Comparison of ENCODE assay signal across 15 cellular contexts in genomic region chr11:113163291-113164030, GRCh38.
DNase-seq lines count a peak whose midpoint lies in the region; FAIRE-seq and TF ChIP-seq lines count a peak whose summit lies in the region.
"Had no signal": no experiment of that assay in that cellular context is flagged by ENCODE, and none has a peak within 500 bp of the region (broad histone marks: within the 10 kb centered on the region; RNA-seq: fewer than 3 reads in every experiment).

No MANE protein-coding gene starts in this region.

- no peak overlapping the region for H3K4me3 ChIP-seq in H1 (ENCODE audit: extremely low read depth in 1 of 4, insufficient read depth in 2 of 4, low read depth in 3 of 4, low read length in 4 of 4)

- no peaks in the 10 kb centered on the region for H3K9me3 ChIP-seq in H1 (ENCODE audit: insufficient read depth in 2 of 2, low read depth in 1 of 2, low read length in 1 of 2)

- TF ChIP-seq CTCF in H1 (IDR thresholded peaks at IDR 0.05; ENCODE audit: control extremely low read depth in 1 of 3, insufficient read depth in 1 of 3, low read depth in 1 of 3, low read length in 3 of 3), result peak in 1 of 3 experiments; percentile 36; a peak in 1 of 4 replicates

- H2BK120ac ChIP-seq in H1 (replicated peaks; ENCODE audit: low read depth, low read length), result no peak overlapping the region

- TF ChIP-seq POLR2A in H1 (IDR thresholded peaks at IDR 0.05; ENCODE audit: control extremely low read depth in 1 of 2, low read depth in 2 of 2, low read length in 2 of 2), result no peak
- no peak for TF ChIP-seq POLR2A in erythroblast (IDR thresholded peaks at IDR 0.05; ENCODE audit: low read length)

- DNase-seq in M059J (ENCODE audit: low read depth) (peak; percentile 2), H1 (ENCODE audit: low read depth in 1 of 2, low spot score in 2 of 2) (no peak), left kidney (ENCODE audit: low read depth, low spot score) (peak; percentile 43), dermis blood vessel endothelial cell (no peak), erythroblast (lab: John Stamatoyannopoulos, UW) (no peak), hippocampal formation (lab: John Stamatoyannopoulos, UW) (no peak)
- DNase-seq: activated CD4-positive, CD25-positive, alpha-beta regulatory T cell treated with anti-CD3 and anti-CD28 coated beads, Interleukin-2, amount 50 U/mL, for 72 hours; activated T-cell treated with anti-CD3 and anti-CD28 coated beads, Interleukin-2, amount 50 U/mL, for 1 hour; H7; stimulated activated naive CD8-positive, alpha-beta T cell treated with anti-CD3 and anti-CD28 coated beads, Interleukin-15, Interleukin-2, amounts not matched to agents 100 U/mL and 50 U/mL, for 24 hours; SW 1271 had no signal

- H3K18ac ChIP-seq in H1 (ENCODE audit: extremely low read depth, low read length), result no peak overlapping the region

- no peak overlapping the region for H3K56ac ChIP-seq in H1 (replicated peaks; ENCODE audit: insufficient read length, low read depth, low read length)

- TF ChIP-seq EP300 in H1 (IDR thresholded peaks at IDR 0.05; ENCODE audit: borderline replicate concordance in 1 of 2, low read depth in 2 of 2, low read length in 2 of 2), result no peak

- POLR2A ChIA-PET in H1 (lab: Charles Lee; ENCODE audit: partially characterized antibody), result no interaction called here

- H3K36me3 ChIP-seq in H1 (ENCODE audit: control insufficient read depth in 2 of 4, insufficient read depth in 4 of 4, low read length in 3 of 4), result no peaks in the 10 kb centered on the region; a peak in 1 of 8 replicates

- no peak overlapping the region for H4K91ac ChIP-seq in H1 (replicated peaks; ENCODE audit: insufficient read length, low read length)

- H3K27ac ChIP-seq in H1 (ENCODE audit: low read depth, low read length), result no peak overlapping the region
- peak overlapping the region; percentile 30 for H3K27ac ChIP-seq in temporal lobe (ENCODE audit: low read depth, low read length)

- H3K23ac ChIP-seq in H1 (ENCODE audit: insufficient read length), result no peak overlapping the region

- FAIRE-seq in H1 (lab: Jason Lieb, UNC), result no peak
- FAIRE-seq: endometrium, G401.6, HTR-8/SVneo had no signal

- H3K27me3 ChIP-seq in H1 (replicated peaks in 1 of 4; ENCODE audit: control insufficient read depth in 3 of 4, extremely low read depth in 1 of 4, insufficient read depth in 3 of 4, low read length in 3 of 4), result no peaks in the 10 kb centered on the region; a peak in 1 of 7 replicates

- H3K14ac ChIP-seq in H1 (ENCODE audit: insufficient read length), result no peak overlapping the region

- peak; percentile 21 to 41; a peak in 3 of 4 replicates for TF ChIP-seq RAD21 in H1 (IDR thresholded peaks at IDR 0.05 in 1 of 2, conservative IDR thresholded peaks at IDR 0.05 in 1 of 2; ENCODE audit: low read depth in 2 of 2, low read length in 2 of 2)

- no peak overlapping the region for H4K8ac ChIP-seq in H1 (ENCODE audit: extremely low read depth, insufficient read depth, low read length)

- 91% methylated on average over 9 of the region's 9 CpGs; no CpG with 5 or more reads in 1 of the 2 experiments for WGBS in H1 (ENCODE audit: extremely low coverage in 1 of 2, insufficient coverage in 1 of 2, insufficient read length in 1 of 2, insufficient replicate concordance in 2 of 2, low coverage in 1 of 2, low lambda C conversion rate in 2 of 2, missing lambda C conversion rate in 1 of 2), 2 experiments

- no peak overlapping the region for H2BK12ac ChIP-seq in H1 (ENCODE audit: low read depth, low read length)

- no peaks in the 10 kb centered on the region for H3K79me2 ChIP-seq in H1 (ENCODE audit: control insufficient read depth in 1 of 2, insufficient read depth in 2 of 2, low read length in 2 of 2)

- H3K4me2 ChIP-seq in H1 (ENCODE audit: insufficient read depth in 1 of 2, low read depth in 2 of 2, low read length in 2 of 2), result no peak overlapping the region

- H2BK15ac ChIP-seq in H1 (ENCODE audit: low read length), result no peak overlapping the region

- H2AK5ac ChIP-seq in H1 (ENCODE audit: low read depth, low read length), result no peak overlapping the region

- H3K9ac ChIP-seq in H1 (replicated peaks in 1 of 4; ENCODE audit: extremely low read depth in 1 of 4, low read depth in 3 of 4, low read length in 3 of 4), result no peak overlapping the region

- no peaks in the 10 kb centered on the region for H3K79me1 ChIP-seq in H1 (ENCODE audit: low read depth, low read length)

- no peaks in the 10 kb centered on the region for H3K23me2 ChIP-seq in H1 (ENCODE audit: low read depth, low read length)

- no peak overlapping the region for H2BK5ac ChIP-seq in H1 (ENCODE audit: low read depth, low read length)

- H3K4me1 ChIP-seq in H1 (replicated peaks in 1 of 4; ENCODE audit: control insufficient read depth in 3 of 4, insufficient read depth in 4 of 4, low read length in 3 of 4), result 0 out of 7 replicates have a peak, but pooled peaks cover 0 to 1% (median 0%) of the 10 kb centered on the region in 4 experiments

- no peak overlapping the region for H4K5ac ChIP-seq in H1 (ENCODE audit: insufficient read length, low read depth, low read length)

- no peaks in the 10 kb centered on the region for H4K20me1 ChIP-seq in H1 (replicated peaks in 1 of 2; ENCODE audit: control insufficient read depth in 1 of 2, insufficient read depth in 2 of 2, low read length in 2 of 2)

- H2BK20ac ChIP-seq in H1 (ENCODE audit: low read length), result no peak overlapping the region

- no peak overlapping the region for H2AFZ ChIP-seq in H1 (ENCODE audit: low read length)

- CTCF ChIA-PET in H1 (lab: Charles Lee; ENCODE audit: partially characterized antibody), result interaction anchor here (0.8 to 1.8 kb wide), 3 partner anchors 13 to 77 kb away, joined by 3 to 5 read pairs (median 4); no protein-coding TSS in a partner anchor

- H3K4ac ChIP-seq in H1 (replicated peaks; ENCODE audit: insufficient read length, low read depth, low read length), result no peak overlapping the region

TF ChIP-seq in H1, 55 proteins besides CTCF, POLR2A, EP300 and RAD21:
- TF ChIP-seq NANOG (IDR thresholded peaks at IDR 0.05; ENCODE audit: insufficient read depth, low read depth, low read length, poor library complexity, severe bottlenecking) (no peak), SP2 (IDR thresholded peaks at IDR 0.05; ENCODE audit: low read length) (no peak), ASH2L (IDR thresholded peaks at IDR 0.05; ENCODE audit: low read length) (no peak), RBBP5 (IDR thresholded peaks at IDR 0.05; ENCODE audit: borderline replicate concordance, low read depth, low read length) (no peak), YY1 (IDR thresholded peaks at IDR 0.05; ENCODE audit: low read depth, low read length) (no peak), GTF2F1 (IDR thresholded peaks at IDR 0.05; ENCODE audit: borderline replicate concordance, low read depth, low read length) (no peak), SRF (IDR thresholded peaks at IDR 0.05; ENCODE audit: low read depth, low read length) (no peak), MAX (IDR thresholded peaks at IDR 0.05) (no peak), CEBPB (IDR thresholded peaks at IDR 0.05; ENCODE audit: low read depth, low read length) (no peak), TEAD4 (IDR thresholded peaks at IDR 0.05; ENCODE audit: low read depth, low read length) (no peak), TBP (IDR thresholded peaks at IDR 0.05; ENCODE audit: low read depth, low read length) (no peak), ZNF274 (IDR thresholded peaks at IDR 0.05; ENCODE audit: borderline replicate concordance, extremely low read depth, low read length) (no peak), CHD2 (IDR thresholded peaks at IDR 0.05; ENCODE audit: low read length) (no peak), FOSL1 (IDR thresholded peaks at IDR 0.05; ENCODE audit: insufficient read depth, low read depth, low read length) (no peak), SP1 (IDR thresholded peaks at IDR 0.05; ENCODE audit: low read depth, low read length) (no peak), KDM5A (IDR thresholded peaks at IDR 0.05; ENCODE audit: low read length) (no peak), BRCA1 (IDR thresholded peaks at IDR 0.05; ENCODE audit: low read depth, low read length) (no peak)

Comparison
In these comparisons a context has a peak if more than half of its experiments do, and no peak if none do; other contexts are left out.
1. DNase-seq: peak in M059J (single experiment) and left kidney (single experiment); none in H1 (0 of 2), dermis blood vessel endothelial cell (single experiment), erythroblast (0 of 2) and hippocampal formation (0 of 2).